Comparison of ENCODE assay signal across 10 cellular contexts in the genomic region with DNA sequence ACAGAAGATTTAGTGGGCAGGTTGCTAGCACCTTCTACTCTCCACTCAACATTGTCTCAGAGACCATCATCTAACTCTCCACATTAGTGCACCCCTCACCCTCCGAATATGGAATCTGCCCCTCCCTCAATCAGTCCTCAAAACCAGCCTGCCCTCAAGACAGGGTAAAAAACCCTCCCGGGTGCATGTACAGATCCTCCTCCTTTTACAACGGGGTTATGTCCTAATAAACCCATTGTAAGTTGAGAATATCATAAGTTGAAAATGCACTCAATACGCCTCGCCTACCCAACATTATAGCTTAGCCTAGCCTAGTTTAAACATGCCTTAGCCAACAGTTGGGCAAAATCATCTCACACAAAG.
"Had no signal": no experiment of that assay in that cellular context is flagged by ENCODE, and none has a peak within 500 bp of the region (broad histone marks: within the 10 kb centered on the region; RNA-seq: fewer than 3 reads in every experiment).

No MANE protein-coding gene starts in this region.

- H3K9me3 ChIP-seq: breast epithelium, pancreas, sigmoid colon, thyroid gland, uterus had no signal

- H3K27ac ChIP-seq: pancreas, thyroid gland had no signal

- H3K4me1 ChIP-seq: breast epithelium, uterus had no signal

- ATAC-seq: activated CD4-positive, CD25-positive, alpha-beta regulatory T cell treated with anti-CD3 and anti-CD28 coated beads, Interleukin-2, amount 50 U/mL, for 24 hours; stimulated activated effector memory CD8-positive, alpha-beta T cell treated with anti-CD3 and anti-CD28 coated beads, Interleukin-12 subunit alpha, Interleukin-12 subunit beta, amount 100 ng/mL, for 72 hours had no signal

- DNase-seq: activated naive CD4-positive, alpha-beta T cell treated with Interleukin-2 at 50 U/mL for 16 hours; cerebellar nuclear complex; T-helper 1 cell had no signal

- H3K4me3 ChIP-seq: breast epithelium, pancreas, sigmoid colon, thyroid gland, uterus had no signal

- FAIRE-seq: pancreas had no signal

- H3K36me3 ChIP-seq: breast epithelium, pancreas, sigmoid colon, thyroid gland, uterus had no signal
